11 cellular contexts compared by ENCODE assay signal in genomic region chr11:12088531-12088930, GRCh38. TPM values are rescaled to one million over a fixed set of nuclear protein-coding genes. Genes with fewer than 3 reads are reported as not detected.
A peak's percentile ranks its signal among the peaks of the same experiment; 100 is the strongest.
DNase-seq lines count a peak whose midpoint lies in the region; ATAC-seq, FAIRE-seq and TF ChIP-seq lines count a peak whose summit lies in the region.
"Had no signal": no experiment of that assay in that cellular context is flagged by ENCODE, and none has a peak within 500 bp of the region (broad histone marks: within the 10 kb centered on the region; RNA-seq: fewer than 3 reads in every experiment).

No MANE protein-coding gene starts in this region.

- H4K20me1 ChIP-seq in astrocyte (ENCODE audit: insufficient read depth, low read length), result no peaks in the 10 kb centered on the region

- H3K36me3 Mint-ChIP-seq in activated CD8-positive, alpha-beta memory T cell treated with anti-CD3 and anti-CD28 coated beads, Interleukin-2, amount 10 ng/mL, durations not matched to agents 7 days and 5 days, result peaks cover 3% of the 10 kb centered on the region
- peaks cover 3% of the 10 kb centered on the region for H3K36me3 Mint-ChIP-seq in astrocyte (ENCODE audit: low read depth, unreplicated experiment)
- H3K36me3 Mint-ChIP-seq: naive thymus-derived CD8-positive, alpha-beta T cell had no signal

- no peak for TF ChIP-seq POLR2A in transverse colon (IDR thresholded peaks at IDR 0.05)

- H3K36me3 ChIP-seq in astrocyte (ENCODE audit: insufficient read depth, low read length) (no peaks in the 10 kb centered on the region), transverse colon (no peaks in the 10 kb centered on the region)

- CTCF ChIA-PET in activated CD8-positive, alpha-beta memory T cell treated with anti-CD3 and anti-CD28 coated beads, Interleukin-2, amount 10 ng/mL, durations not matched to agents 7 days and 5 days (lab: Charles Lee), result interaction anchor here (1.2 to 5.9 kb wide), 8 partner anchors 36 to 193 kb away, joined by 5 to 68 read pairs (median 8); no protein-coding TSS in a partner anchor

- no peak for FAIRE-seq in astrocyte (lab: Jason Lieb, UNC)

- H3K4me1 ChIP-seq in astrocyte (ENCODE audit: insufficient read depth, low read length), result peaks cover 63% of the 10 kb centered on the region
- H3K4me1 ChIP-seq in transverse colon, result peaks cover 59 to 84% (median 72%) of the 10 kb centered on the region in 4 donors

- H3K27ac ChIP-seq in astrocyte (ENCODE audit: low read depth, low read length) (peak overlapping the region; percentile 100), transverse colon (peak overlapping the region; percentile 86 to 94 (median 92))

- H3K4me1 Mint-ChIP-seq in activated CD8-positive, alpha-beta memory T cell treated with anti-CD3 and anti-CD28 coated beads, Interleukin-2, amount 10 ng/mL, durations not matched to agents 7 days and 5 days, result peaks cover 68% of the 10 kb centered on the region
- peaks cover 68% of the 10 kb centered on the region for H3K4me1 Mint-ChIP-seq in astrocyte (ENCODE audit: low read depth, unreplicated experiment)

- H3K4me3 ChIP-seq in astrocyte (ENCODE audit: insufficient read depth, low read depth, low read length) (no peak overlapping the region), transverse colon (no peak overlapping the region)

- H3K9me3 Mint-ChIP-seq in activated CD8-positive, alpha-beta memory T cell treated with anti-CD3 and anti-CD28 coated beads, Interleukin-2, amount 10 ng/mL, durations not matched to agents 7 days and 5 days (ENCODE audit: low read depth), result no peaks in the 10 kb centered on the region
- peaks cover 2% of the 10 kb centered on the region for H3K9me3 Mint-ChIP-seq in astrocyte (ENCODE audit: unreplicated experiment)
- H3K9me3 Mint-ChIP-seq: naive thymus-derived CD8-positive, alpha-beta T cell had no signal

- peak overlapping the region; percentile 91 for H3K4me2 ChIP-seq in astrocyte (ENCODE audit: low read length)

- no peak for ATAC-seq in activated CD8-positive, alpha-beta memory T cell treated with anti-CD3 and anti-CD28 coated beads, Interleukin-2, amount 10 ng/mL, durations not matched to agents 7 days and 5 days

- no peak for DNase-seq in activated CD8-positive, alpha-beta memory T cell treated with anti-CD3 and anti-CD28 coated beads, Interleukin-2, amount 10 ng/mL, durations not matched to agents 7 days and 5 days
- DNase-seq in activated CD8-positive, alpha-beta memory T cell treated with anti-CD3 and anti-CD28 coated beads, Interleukin-2, amount 50 U/mL, for 4 hours, result no peak
- DNase-seq in astrocyte (ENCODE audit: low read depth) (no peak), kidney tubule cell (ENCODE audit: low spot score) (peak; percentile 86), transverse colon (no peak), DMS53 (lab: John Stamatoyannopoulos, UW) (no peak), G401 (ENCODE audit: low spot score) (no peak)
- no peak for DNase-seq in stimulated activated CD4-positive, alpha-beta T cell treated with anti-CD3 and anti-CD28 coated beads, Interleukin-12 subunit alpha, Interleukin-12 subunit beta, amount 100 ng/mL, for 4 hours
- DNase-seq: DMS153; naive thymus-derived CD8-positive, alpha-beta T cell; NCI-H1048 had no signal

- intact Hi-C loops in transverse colon (cut with DNase I; ENCODE audit: low total_unique reads), result no loop called here

- TF ChIP-seq CTCF in astrocyte (IDR thresholded peaks at IDR 0.05; ENCODE audit: insufficient read depth, low read depth, low read length), result no peak
- no peak for TF ChIP-seq CTCF in transverse colon (IDR thresholded peaks at IDR 0.05)

- peak overlapping the region; percentile 98 for H3K9ac ChIP-seq in astrocyte (ENCODE audit: low read length)

- H3K4me3 Mint-ChIP-seq in activated CD8-positive, alpha-beta memory T cell treated with anti-CD3 and anti-CD28 coated beads, Interleukin-2, amount 10 ng/mL, durations not matched to agents 7 days and 5 days, result no peak overlapping the region
- no peak overlapping the region for H3K4me3 Mint-ChIP-seq in astrocyte (ENCODE audit: unreplicated experiment)

- in situ Hi-C loops in transverse colon (cut with MboI; ENCODE audit: low pct_ligation_motif_present in 1 of 4, low pct_unique_long_range_greater_than_20kb in 1 of 4, low sequenced_read_pairs in 3 of 4) (no loop called here), G401 (cut with HindIII; ENCODE audit: low sequenced_read_pairs) (no loop called here)

- H3K79me2 ChIP-seq in astrocyte (ENCODE audit: insufficient read depth, low read length), result peaks cover 4% of the 10 kb centered on the region

- H3K27me3 ChIP-seq in astrocyte (ENCODE audit: insufficient read depth, low read length) (no peaks in the 10 kb centered on the region), transverse colon (no peaks in the 10 kb centered on the region)

- WGBS in transverse colon (ENCODE audit: low coverage in 1 of 2), 2 donors, result 83 to 89% methylated on average over 1 to 9 of the region's 9 CpGs

- peak overlapping the region; percentile 65 for H3K27ac Mint-ChIP-seq in activated CD8-positive, alpha-beta memory T cell treated with anti-CD3 and anti-CD28 coated beads, Interleukin-2, amount 10 ng/mL, durations not matched to agents 7 days and 5 days
- peak overlapping the region; percentile 100 for H3K27ac Mint-ChIP-seq in astrocyte (ENCODE audit: unreplicated experiment)

- H3K9me3 ChIP-seq in astrocyte (ENCODE audit: insufficient read depth, low read depth, low read length) (peaks cover 4% of the 10 kb centered on the region), transverse colon (no peaks in the 10 kb centered on the region)

- no peak for TF ChIP-seq EP300 in transverse colon (IDR thresholded peaks at IDR 0.05; ENCODE audit: low read depth)

- H3K27me3 Mint-ChIP-seq in activated CD8-positive, alpha-beta memory T cell treated with anti-CD3 and anti-CD28 coated beads, Interleukin-2, amount 10 ng/mL, durations not matched to agents 7 days and 5 days, result peaks cover 2% of the 10 kb centered on the region
- H3K27me3 Mint-ChIP-seq in astrocyte (ENCODE audit: low read depth, unreplicated experiment), result no peaks in the 10 kb centered on the region
- H3K27me3 Mint-ChIP-seq: naive thymus-derived CD8-positive, alpha-beta T cell had no signal

- no peak overlapping the region for H2AFZ ChIP-seq in astrocyte (ENCODE audit: low read depth, low read length)

RNA-seq across cellular contexts. Expression of gene MICAL2, which starts 21.9 kb away (rescaled TPM):
- 100 to 1,000 TPM; 120 to 168 TPM for total RNA-seq in activated CD8-positive, alpha-beta memory T cell treated with anti-CD3 and anti-CD28 coated beads, Interleukin-2, amount 10 ng/mL, durations not matched to agents 7 days and 5 days
- total RNA-seq in astrocyte (357 and 471 TPM in 2 replicates), transverse colon (100 to 1,000 TPM; 309 to 483 (median 316) TPM)
- 12.6 and 21.1 TPM in 2 replicates for total RNA-seq in G401 (2014; rRNA removed; shearing (Covaris generic))
